ENCODE assay signal across 1 cellular context in genomic region chr1:30043731-30044408, GRCh38.
TF ChIP-seq lines count a peak whose summit lies in the region.

No MANE protein-coding gene starts in this region.

TF ChIP-seq in H1, 55 proteins besides CTCF, POLR2A, EP300 and RAD21:
- TF ChIP-seq CTBP2 (IDR thresholded peaks at IDR 0.05; ENCODE audit: borderline replicate concordance, insufficient read depth, insufficient read length, low read length) (no peak), EZH2 (IDR thresholded peaks at IDR 0.05; ENCODE audit: low read depth, low read length, severe bottlenecking) (no peak), HDAC2 (IDR thresholded peaks at IDR 0.05; ENCODE audit: borderline replicate concordance in 1 of 2, low read depth in 2 of 2, low read length in 2 of 2) (no peak), USF2 (IDR thresholded peaks at IDR 0.05; ENCODE audit: low read length) (no peak), RFX5 (IDR thresholded peaks at IDR 0.05; ENCODE audit: borderline replicate concordance, low read depth, low read length) (no peak), TEAD4 (IDR thresholded peaks at IDR 0.05; ENCODE audit: low read depth, low read length) (no peak), NRF1 (IDR thresholded peaks at IDR 0.05; ENCODE audit: low read depth, low read length) (no peak), HDAC6 (IDR thresholded peaks at IDR 0.05; ENCODE audit: low read depth, low read length) (no peak), SUZ12 (IDR thresholded peaks at IDR 0.05; ENCODE audit: low read length) (no peak), SP2 (IDR thresholded peaks at IDR 0.05; ENCODE audit: low read length) (no peak), E2F6 (IDR thresholded peaks at IDR 0.05) (no peak), TCF12 (IDR thresholded peaks at IDR 0.05; ENCODE audit: low read depth, low read length) (no peak), POU5F1 (IDR thresholded peaks at IDR 0.05; ENCODE audit: low read depth, low read length) (no peak), YY1 (IDR thresholded peaks at IDR 0.05; ENCODE audit: low read depth, low read length) (no peak), CBX5 (IDR thresholded peaks at IDR 0.05; ENCODE audit: low read depth, low read length) (no peak), SAP30 (IDR thresholded peaks at IDR 0.05; ENCODE audit: insufficient read depth, insufficient replicate concordance, low read length) (no peak), SP1 (IDR thresholded peaks at IDR 0.05; ENCODE audit: low read depth, low read length) (no peak), JUND (IDR thresholded peaks at IDR 0.05; ENCODE audit: low read length) (no peak)
TF ChIP-seq in H1: peak in this region for 0.
